Comparison of ENCODE assay signal across 21 cellular contexts in the genomic region with DNA sequence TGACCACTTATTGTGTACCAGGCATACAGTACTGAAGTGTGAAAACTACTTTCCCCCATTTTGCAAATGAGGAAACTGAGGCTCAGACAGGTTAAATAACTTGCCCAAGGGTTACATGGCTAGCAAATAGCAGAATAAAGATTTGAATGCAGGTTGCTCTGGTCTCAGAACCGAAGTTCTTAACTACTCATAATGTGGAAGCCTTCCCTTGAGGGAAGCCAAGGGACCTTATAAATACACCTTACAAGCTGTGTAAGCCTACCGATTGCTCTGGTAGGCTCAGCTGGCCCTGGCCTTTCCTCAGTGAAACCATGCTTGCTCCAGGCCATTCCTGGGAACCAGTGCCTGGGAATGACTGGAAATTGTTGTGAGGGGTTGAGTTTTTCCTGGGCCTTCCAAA.
DNase-seq lines count a peak whose midpoint lies in the region; ATAC-seq lines count a peak whose summit lies in the region.
"Had no signal": no experiment of that assay in that cellular context is flagged by ENCODE, and none has a peak within 500 bp of the region (broad histone marks: within the 10 kb centered on the region; RNA-seq: fewer than 3 reads in every experiment).

No MANE protein-coding gene starts in this region.

- DNase-seq in stimulated activated CD4-positive, alpha-beta T cell treated with anti-CD3 and anti-CD28 coated beads, Interleukin-2, amount 100 ng/mL, for 48 hours: no peak
- no peak for DNase-seq in left ventricle myocardium superior
- no peak for DNase-seq in iPS-NIHi11 (ENCODE audit: low spot score)
- no peak for DNase-seq in NCI-H1048 (lab: John Stamatoyannopoulos, UW)
- DNase-seq: ACHN; activated CD8-positive, alpha-beta memory T cell treated with anti-CD3 and anti-CD28 coated beads, Interleukin-2, amount 50 U/mL, for 4 hours; CD4-positive, alpha-beta T cell; colonic mucosa; H9; MG63; NCI-H1694 treated with DMSO at 0.1 percent for 48 hours; NCI-H524; PC-3; right lobe of liver; substantia nigra; T1000 had no signal

- ATAC-seq in GM18498 (IDR thresholded peaks at IDR 0.05; ENCODE audit: unreplicated experiment) (peak; percentile 24), GM19395 (IDR thresholded peaks at IDR 0.05; ENCODE audit: unreplicated experiment) (peak; percentile 14), HG02588 (IDR thresholded peaks at IDR 0.05; ENCODE audit: unreplicated experiment) (peak; percentile 32), HG03066 (IDR thresholded peaks at IDR 0.05; ENCODE audit: low read depth, unreplicated experiment) (peak; percentile 18), left ventricle myocardium superior (no peak)
- ATAC-seq: gastroesophageal sphincter, PC-3, right lobe of liver had no signal

- intact Hi-C loops in left ventricle myocardium superior (cut with micrococcal nuclease): no loop called here
